ENCODE assay signal across 15 cellular contexts in genomic region chr16:85677383-85677967, GRCh38. TPM values are rescaled to one million over a fixed set of nuclear protein-coding genes. Genes with fewer than 3 reads are reported as not detected.
DNase-seq lines count a peak whose midpoint lies in the region; ATAC-seq and TF ChIP-seq lines count a peak whose summit lies in the region.
"Had no signal": no experiment of that assay in that cellular context is flagged by ENCODE, and none has a peak within 500 bp of the region (broad histone marks: within the 10 kb centered on the region; RNA-seq: fewer than 3 reads in every experiment).

No MANE protein-coding gene starts in this region.

- no peak for ATAC-seq in stimulated activated naive CD8-positive, alpha-beta T cell treated with anti-CD3 and anti-CD28 coated beads, Interleukin-15, amount 100 ng/mL, for 72 hours
- no peak for ATAC-seq in WTC11
- peak; percentile 42 for ATAC-seq in stimulated activated effector memory CD8-positive, alpha-beta T cell treated with anti-CD3 and anti-CD28 coated beads, Interleukin-12 subunit alpha, Interleukin-12 subunit beta, amount 100 ng/mL, for 72 hours
- ATAC-seq: HCT116 had no signal

- H3K4me1 Mint-ChIP-seq in stimulated activated naive CD8-positive, alpha-beta T cell treated with anti-CD3 and anti-CD28 coated beads, Interleukin-15, Interleukin-2, amounts not matched to agents 100 ng/mL and 50 ng/mL, for 24 hours (ENCODE audit: low read depth) = peaks cover 19% of the 10 kb centered on the region
- peaks cover 20% of the 10 kb centered on the region for H3K4me1 Mint-ChIP-seq in stimulated activated naive CD8-positive, alpha-beta T cell treated with anti-CD3 and anti-CD28 coated beads, Interleukin-15, amount 100 ng/mL, for 72 hours
- no peaks in the 10 kb centered on the region for H3K4me1 Mint-ChIP-seq in WTC11
- peaks cover 23% of the 10 kb centered on the region for H3K4me1 Mint-ChIP-seq in glutamatergic neuron (ENCODE audit: low read depth, unreplicated experiment)
- peaks cover 19% of the 10 kb centered on the region for H3K4me1 Mint-ChIP-seq in stimulated activated effector memory CD8-positive, alpha-beta T cell treated with anti-CD3 and anti-CD28 coated beads, Interleukin-12 subunit alpha, Interleukin-12 subunit beta, amount 100 ng/mL, for 72 hours

- no peak for TF ChIP-seq CTCF in WTC11 (IDR thresholded peaks at IDR 0.05)
- TF ChIP-seq CTCF in glutamatergic neuron (IDR thresholded peaks at IDR 0.05; ENCODE audit: partially characterized antibody, unreplicated experiment) = no peak

- H3K9me3 Mint-ChIP-seq in stimulated activated naive CD8-positive, alpha-beta T cell treated with anti-CD3 and anti-CD28 coated beads, Interleukin-15, Interleukin-2, amounts not matched to agents 100 ng/mL and 50 ng/mL, for 24 hours = no peaks in the 10 kb centered on the region
- no peaks in the 10 kb centered on the region for H3K9me3 Mint-ChIP-seq in stimulated activated naive CD8-positive, alpha-beta T cell treated with anti-CD3 and anti-CD28 coated beads, Interleukin-15, amount 100 ng/mL, for 72 hours
- H3K9me3 Mint-ChIP-seq in WTC11 (no peaks in the 10 kb centered on the region), glutamatergic neuron (ENCODE audit: unreplicated experiment) (peaks cover 42% of the 10 kb centered on the region)
- H3K9me3 Mint-ChIP-seq in stimulated activated effector memory CD8-positive, alpha-beta T cell treated with anti-CD3 and anti-CD28 coated beads, Interleukin-12 subunit alpha, Interleukin-12 subunit beta, amount 100 ng/mL, for 72 hours = no peaks in the 10 kb centered on the region

- DNase-seq in stimulated activated naive CD8-positive, alpha-beta T cell treated with anti-CD3 and anti-CD28 coated beads, Interleukin-15, amount 100 ng/mL, for 72 hours = no peak
- DNase-seq in WTC11 (ENCODE audit: low spot score) (no peak), glutamatergic neuron (no peak), SKM-1 (lab: John Stamatoyannopoulos, UW; ENCODE audit: unreplicated experiment) (no peak), C1 segment of cervical spinal cord (lab: John Stamatoyannopoulos, UW) (no peak)
- no peak for DNase-seq in stimulated activated effector memory CD8-positive, alpha-beta T cell treated with anti-CD3 and anti-CD28 coated beads, Interleukin-12 subunit alpha, Interleukin-12 subunit beta, amount 100 ng/mL, for 72 hours (ENCODE audit: low spot score in 2 of 2)
- no peak for DNase-seq in activated naive CD4-positive, alpha-beta T cell (lab: John Stamatoyannopoulos, UW)
- DNase-seq: ACHN, AML-193, Caco-2, KBM-7, NCI-H1417 treated with DMSO at 0.1 percent for 48 hours, NCI-H1930 had no signal

- POLR2A ChIA-PET in WTC11 (lab: Charles Lee) = no interaction called here

- no peaks in the 10 kb centered on the region for H3K27me3 Mint-ChIP-seq in stimulated activated naive CD8-positive, alpha-beta T cell treated with anti-CD3 and anti-CD28 coated beads, Interleukin-15, Interleukin-2, amounts not matched to agents 100 ng/mL and 50 ng/mL, for 24 hours
- H3K27me3 Mint-ChIP-seq in stimulated activated naive CD8-positive, alpha-beta T cell treated with anti-CD3 and anti-CD28 coated beads, Interleukin-15, amount 100 ng/mL, for 72 hours = no peaks in the 10 kb centered on the region
- no peaks in the 10 kb centered on the region for H3K27me3 Mint-ChIP-seq in WTC11 (ENCODE audit: low read depth)
- H3K27me3 Mint-ChIP-seq in glutamatergic neuron (ENCODE audit: unreplicated experiment) = peaks cover 22% of the 10 kb centered on the region

- no peak overlapping the region for H3K4me3 Mint-ChIP-seq in stimulated activated naive CD8-positive, alpha-beta T cell treated with anti-CD3 and anti-CD28 coated beads, Interleukin-15, Interleukin-2, amounts not matched to agents 100 ng/mL and 50 ng/mL, for 24 hours
- H3K4me3 Mint-ChIP-seq in stimulated activated naive CD8-positive, alpha-beta T cell treated with anti-CD3 and anti-CD28 coated beads, Interleukin-15, amount 100 ng/mL, for 72 hours = no peak overlapping the region
- H3K4me3 Mint-ChIP-seq in WTC11 = no peak overlapping the region
- H3K4me3 Mint-ChIP-seq in glutamatergic neuron (ENCODE audit: unreplicated experiment) = no peak overlapping the region
- no peak overlapping the region for H3K4me3 Mint-ChIP-seq in stimulated activated effector memory CD8-positive, alpha-beta T cell treated with anti-CD3 and anti-CD28 coated beads, Interleukin-12 subunit alpha, Interleukin-12 subunit beta, amount 100 ng/mL, for 72 hours

- H3K36me3 Mint-ChIP-seq in stimulated activated naive CD8-positive, alpha-beta T cell treated with anti-CD3 and anti-CD28 coated beads, Interleukin-15, Interleukin-2, amounts not matched to agents 100 ng/mL and 50 ng/mL, for 24 hours (ENCODE audit: low read depth) = peaks cover 82% of the 10 kb centered on the region
- H3K36me3 Mint-ChIP-seq in WTC11 = peaks cover 45% of the 10 kb centered on the region
- no peaks in the 10 kb centered on the region for H3K36me3 Mint-ChIP-seq in glutamatergic neuron (ENCODE audit: unreplicated experiment)
- peaks cover 99% of the 10 kb centered on the region for H3K36me3 Mint-ChIP-seq in stimulated activated effector memory CD8-positive, alpha-beta T cell treated with anti-CD3 and anti-CD28 coated beads, Interleukin-12 subunit alpha, Interleukin-12 subunit beta, amount 100 ng/mL, for 72 hours

- peak overlapping the region; percentile 41 for H3K27ac Mint-ChIP-seq in stimulated activated naive CD8-positive, alpha-beta T cell treated with anti-CD3 and anti-CD28 coated beads, Interleukin-15, Interleukin-2, amounts not matched to agents 100 ng/mL and 50 ng/mL, for 24 hours
- H3K27ac Mint-ChIP-seq in stimulated activated naive CD8-positive, alpha-beta T cell treated with anti-CD3 and anti-CD28 coated beads, Interleukin-15, amount 100 ng/mL, for 72 hours = peak overlapping the region in 1 of 2 donors; percentile 46
- peak overlapping the region; percentile 42; the same call in 1 of the 2 replicates for H3K27ac Mint-ChIP-seq in WTC11
- peak overlapping the region; percentile 64 for H3K27ac Mint-ChIP-seq in glutamatergic neuron (ENCODE audit: unreplicated experiment)
- no peak overlapping the region for H3K27ac Mint-ChIP-seq in stimulated activated effector memory CD8-positive, alpha-beta T cell treated with anti-CD3 and anti-CD28 coated beads, Interleukin-12 subunit alpha, Interleukin-12 subunit beta, amount 100 ng/mL, for 72 hours

- CTCF ChIA-PET in WTC11 (lab: Charles Lee) = interaction anchor here (1.0 to 6.8 kb wide), 3 partner anchors 12 to 45 kb away, joined by 3 to 75 read pairs (median 3); no protein-coding TSS in a partner anchor

TF ChIP-seq in WTC11, 78 proteins besides CTCF, POLR2A, EP300 and RAD21 (continues in another document):
- TF ChIP-seq USF2 (CRISPR knock-in tag; IDR thresholded peaks at IDR 0.05) (no peak), AFF4 (CRISPR knock-in tag; IDR thresholded peaks at IDR 0.05; ENCODE audit: borderline replicate concordance) (no peak), NFATC4 (CRISPR knock-in tag; IDR thresholded peaks at IDR 0.05) (peak; percentile 8; the same call in 1 of the 2 replicates), ZNF423 (CRISPR knock-in tag; IDR thresholded peaks at IDR 0.05) (no peak)

RNA-seq across cellular contexts. Expression of gene GINS2, which starts 11.3 kb away (rescaled TPM):
- total RNA-seq in WTC11 (2021) (35.5 to 38.4 TPM (median 38.0 TPM) in 3 replicates), glutamatergic neuron (ENCODE audit: unreplicated experiment) (7.1 TPM)
